Comparison of ENCODE assay signal across 28 cellular contexts in the genomic region with DNA sequence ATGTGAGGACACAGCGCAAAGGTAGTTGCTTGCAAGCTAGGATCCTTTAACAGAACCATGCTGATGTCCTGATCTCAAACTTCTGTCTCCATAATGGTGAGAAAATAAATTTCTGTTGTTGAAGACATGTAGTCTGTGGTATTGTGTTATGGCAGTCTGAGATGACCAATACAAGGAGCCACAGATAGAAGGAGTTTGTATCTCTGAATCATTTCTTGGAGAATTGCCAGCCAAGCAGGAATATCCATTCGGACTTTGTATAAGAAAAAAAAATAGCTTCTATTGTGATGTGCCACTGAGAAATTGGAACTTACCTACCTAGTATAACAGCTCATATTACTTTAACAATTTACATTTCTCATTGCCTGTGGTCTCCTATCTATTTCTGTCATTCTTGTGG.
A peak's percentile ranks its signal among the peaks of the same experiment; 100 is the strongest.
DNase-seq lines count a peak whose midpoint lies in the region; ATAC-seq and TF ChIP-seq lines count a peak whose summit lies in the region.
"Had no signal": no experiment of that assay in that cellular context is flagged by ENCODE, and none has a peak within 500 bp of the region (broad histone marks: within the 10 kb centered on the region; RNA-seq: fewer than 3 reads in every experiment).

No MANE protein-coding gene starts in this region.

- CTCF ChIA-PET in MCF 10A (lab: Yijun Ruan, JAX), result no interaction called here

- no peaks in the 10 kb centered on the region for H3K9me3 Mint-ChIP-seq in MCF 10A (ENCODE audit: unreplicated experiment)
- H3K9me3 Mint-ChIP-seq: activated T-cell treated with anti-CD3 and anti-CD28 coated beads, Interleukin-2, amount 50 U/mL, for 4 hours; neural progenitor cell; T-helper 1 cell treated with Interleukin-12 subunit alpha and Interleukin-12 subunit beta and Interleukin-4 antibody, amounts not matched to agents 30 μg/mL and 1 μg/mL, for 36 hours had no signal

- peaks cover 26% of the 10 kb centered on the region for H3K27me3 Mint-ChIP-seq in MCF 10A (ENCODE audit: insufficient read depth, unreplicated experiment)
- H3K27me3 Mint-ChIP-seq: activated CD8-positive, alpha-beta memory T cell treated with anti-CD3 and anti-CD28 coated beads, Interleukin-2, amount 10 ng/mL, durations not matched to agents 7 days and 5 days; central memory CD8-positive, alpha-beta T cell had no signal

- peaks cover 6% of the 10 kb centered on the region for H3K36me3 Mint-ChIP-seq in MCF 10A (ENCODE audit: insufficient read depth, unreplicated experiment)
- H3K36me3 Mint-ChIP-seq: activated CD8-positive, alpha-beta memory T cell treated with anti-CD3 and anti-CD28 coated beads, Interleukin-2, amount 10 ng/mL, durations not matched to agents 7 days and 5 days; neural progenitor cell had no signal

- H3K27me3 ChIP-seq in breast epithelium (no peaks in the 10 kb centered on the region), RWPE2 (ENCODE audit: insufficient read depth, poor library complexity, severe bottlenecking) (no peaks in the 10 kb centered on the region), suprapubic skin (no peaks in the 10 kb centered on the region)
- H3K27me3 ChIP-seq: ascending aorta, neural progenitor cell, pancreas, right atrium auricular region had no signal

- H3K4me1 ChIP-seq in breast epithelium (no peaks in the 10 kb centered on the region), RWPE2 (ENCODE audit: insufficient read depth, poor library complexity, severe bottlenecking) (no peaks in the 10 kb centered on the region), suprapubic skin (no peaks in the 10 kb centered on the region)
- H3K4me1 ChIP-seq: ascending aorta, neural progenitor cell, pancreas, right atrium auricular region had no signal

- no peak overlapping the region for H3K4me3 Mint-ChIP-seq in MCF 10A (ENCODE audit: unreplicated experiment)
- H3K4me3 Mint-ChIP-seq: activated CD8-positive, alpha-beta memory T cell treated with anti-CD3 and anti-CD28 coated beads, Interleukin-2, amount 10 ng/mL, durations not matched to agents 7 days and 5 days; activated T-cell treated with anti-CD3 and anti-CD28 coated beads, Interleukin-2, amount 50 U/mL, for 4 hours; central memory CD8-positive, alpha-beta T cell; neural progenitor cell; T-helper 1 cell treated with Interleukin-12 subunit alpha and Interleukin-12 subunit beta and Interleukin-4 antibody, amounts not matched to agents 30 μg/mL and 1 μg/mL, for 36 hours had no signal

- peak; percentile 44; the same call in 1 of the 3 replicates for ATAC-seq in RWPE2 (ENCODE audit: low read depth)
- no peak for ATAC-seq in HG02623 (IDR thresholded peaks at IDR 0.05; ENCODE audit: unreplicated experiment)
- ATAC-seq: activated CD8-positive, alpha-beta memory T cell treated with anti-CD3 and anti-CD28 coated beads, Interleukin-2, amount 10 ng/mL, durations not matched to agents 7 days and 5 days; activated T-cell treated with anti-CD3 and anti-CD28 coated beads, Interleukin-2, amount 50 U/mL, for 4 hours; HepG2; left ventricle myocardium superior; pancreas had no signal

- H3K27ac Mint-ChIP-seq in MCF 10A (ENCODE audit: low read depth, unreplicated experiment), result no peak overlapping the region
- H3K27ac Mint-ChIP-seq: activated CD8-positive, alpha-beta memory T cell treated with anti-CD3 and anti-CD28 coated beads, Interleukin-2, amount 10 ng/mL, durations not matched to agents 7 days and 5 days; neural progenitor cell; T-helper 1 cell treated with Interleukin-12 subunit alpha and Interleukin-12 subunit beta and Interleukin-4 antibody, amounts not matched to agents 30 μg/mL and 1 μg/mL, for 36 hours had no signal

- no peak for TF ChIP-seq CTCF in MCF 10A (IDR thresholded peaks at IDR 0.05; ENCODE audit: unreplicated experiment)
- TF ChIP-seq CTCF in breast epithelium (IDR thresholded peaks at IDR 0.05), result no peak
- no peak for TF ChIP-seq CTCF in RWPE2 (IDR thresholded peaks at IDR 0.05; ENCODE audit: poor library complexity, severe bottlenecking)
- TF ChIP-seq CTCF in fibroblast of mammary gland (conservative IDR thresholded peaks at IDR 0.05; ENCODE audit: control insufficient read depth, insufficient read depth, low read depth, low read length), result no peak
- TF ChIP-seq CTCF in suprapubic skin (IDR thresholded peaks at IDR 0.05), result no peak

- TF ChIP-seq EP300 in suprapubic skin (IDR thresholded peaks at IDR 0.05), result no peak

- TF ChIP-seq POLR2A in breast epithelium (IDR thresholded peaks at IDR 0.05), result no peak
- TF ChIP-seq POLR2A in suprapubic skin (IDR thresholded peaks at IDR 0.05), result no peak

- peak; percentile 45 for DNase-seq in MCF 10A (ENCODE audit: unreplicated experiment)
- no peak for DNase-seq in breast epithelium (ENCODE audit: low spot score in 2 of 2)
- DNase-seq in RWPE2 (ENCODE audit: low spot score), result no peak
- peak; percentile 8 for DNase-seq in fibroblast of mammary gland (ENCODE audit: low read depth)
- DNase-seq in mesenteric fat pad (ENCODE audit: low spot score), result no peak
- DNase-seq in GM19238 (ENCODE audit: insufficient read length, low spot score), result no peak
- no peak for DNase-seq in suprapubic skin (ENCODE audit: low spot score in 2 of 2)
- DNase-seq: 8988T; activated CD4-positive, CD25-positive, alpha-beta regulatory T cell; activated CD8-positive, alpha-beta memory T cell treated with anti-CD3 and anti-CD28 coated beads, Interleukin-2, amount 10 ng/mL, durations not matched to agents 7 days and 5 days; activated T-cell treated with anti-CD3 and anti-CD28 coated beads, Interleukin-2, amount 50 U/mL, for 4 hours; dorsolateral prefrontal cortex; left ventricle myocardium superior; MV-4-11; NCI-H1436; NCI-H82; pancreas; small intestine; stimulated activated naive CD4-positive, alpha-beta T cell had no signal

- POLR2A ChIA-PET in MCF 10A (lab: Yijun Ruan, JAX), result no interaction called here

- intact Hi-C loops in MCF 10A (cut with micrococcal nuclease), result no loop called here
- intact Hi-C loops in breast epithelium (cut with DNase I; ENCODE audit: low total_unique reads), result no loop called here

- BruUV-seq in MCF 10A (replicated peaks; lab: Mats Ljungman, UMichigan), result no TSS peak

- no peaks in the 10 kb centered on the region for H3K4me1 Mint-ChIP-seq in MCF 10A (ENCODE audit: insufficient read depth, unreplicated experiment)
- H3K4me1 Mint-ChIP-seq: activated CD8-positive, alpha-beta memory T cell treated with anti-CD3 and anti-CD28 coated beads, Interleukin-2, amount 10 ng/mL, durations not matched to agents 7 days and 5 days; central memory CD8-positive, alpha-beta T cell; neural progenitor cell had no signal

- H3K9me3 ChIP-seq in breast epithelium, result no peaks in the 10 kb centered on the region
- H3K9me3 ChIP-seq in RWPE2 (ENCODE audit: severe bottlenecking), result no peaks in the 10 kb centered on the region
- H3K9me3 ChIP-seq in suprapubic skin, result no peaks in the 10 kb centered on the region
- H3K9me3 ChIP-seq: ascending aorta, pancreas, right atrium auricular region had no signal

- H3K4me3 ChIP-seq in breast epithelium (no peak overlapping the region), RWPE2 (ENCODE audit: severe bottlenecking) (no peak overlapping the region), fibroblast of mammary gland (ENCODE audit: control insufficient read depth, low read depth, low read length) (no peak overlapping the region), suprapubic skin (no peak overlapping the region)
- H3K4me3 ChIP-seq: ascending aorta, dorsolateral prefrontal cortex, neural progenitor cell, pancreas, right atrium auricular region had no signal

- H3K27ac ChIP-seq in breast epithelium (no peak overlapping the region), RWPE2 (ENCODE audit: poor library complexity, severe bottlenecking) (no peak overlapping the region), suprapubic skin (no peak overlapping the region)
- H3K27ac ChIP-seq: ascending aorta, C4-2B, dorsolateral prefrontal cortex, neural progenitor cell, pancreas, right atrium auricular region, RWPE1 had no signal

- WGBS in suprapubic skin, result 43% methylated on average over 2 of the region's 2 CpGs

- H3K36me3 ChIP-seq in breast epithelium (no peaks in the 10 kb centered on the region), RWPE2 (ENCODE audit: low read depth) (no peaks in the 10 kb centered on the region), suprapubic skin (no peaks in the 10 kb centered on the region)
- H3K36me3 ChIP-seq: ascending aorta, neural progenitor cell, pancreas, right atrium auricular region had no signal

Comparison
In these comparisons a context has a peak if more than half of its experiments do, and no peak if none do; other contexts are left out.
1. DNase-seq: peak in MCF 10A (single experiment) and fibroblast of mammary gland (single experiment); none in breast epithelium (0 of 2), RWPE2 (single experiment), mesenteric fat pad (single experiment), GM19238 (single experiment) and suprapubic skin (0 of 2).